In the genomic region with DNA sequence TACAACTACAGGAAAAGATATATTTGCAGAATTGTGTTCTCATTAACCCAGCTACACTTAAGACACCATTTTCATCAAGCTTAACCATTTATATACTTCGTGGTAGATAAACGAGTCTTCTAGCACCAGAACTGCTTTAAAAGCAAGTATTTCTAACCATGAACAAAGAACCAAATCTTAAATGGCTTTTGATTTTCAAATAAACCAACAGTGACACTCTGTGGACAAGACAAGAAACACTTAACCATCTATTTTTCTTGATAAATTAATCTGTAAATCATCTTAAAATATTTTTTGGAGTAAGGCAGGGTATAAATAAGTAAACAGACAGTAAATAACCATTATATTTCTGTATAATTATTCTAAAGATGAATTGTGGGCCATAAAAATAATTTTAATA, we compare ENCODE assay signal across 9 cellular contexts. TPM values are rescaled to one million over a fixed set of nuclear protein-coding genes. Genes with fewer than 3 reads are reported as not detected.
DNase-seq lines count a peak whose midpoint lies in the region; ATAC-seq and TF ChIP-seq lines count a peak whose summit lies in the region.
"Had no signal": no experiment of that assay in that cellular context is flagged by ENCODE, and none has a peak within 500 bp of the region (broad histone marks: within the 10 kb centered on the region; RNA-seq: fewer than 3 reads in every experiment).

No MANE protein-coding gene starts in this region.

- no peak overlapping the region for H3K4me3 Mint-ChIP-seq in activated T-helper 17 cell treated with anti-CD3 and anti-CD28 coated beads, Interleukin-2, amount 50 U/mL, for 72 hours

- no peak overlapping the region for H3K4me3 ChIP-seq in epithelial cell of esophagus (ENCODE audit: low read length)
- H3K4me3 ChIP-seq in retinal pigment epithelial cell (ENCODE audit: low read length) = no peak overlapping the region

- H3K27me3 Mint-ChIP-seq in activated T-helper 17 cell treated with anti-CD3 and anti-CD28 coated beads, Interleukin-2, amount 50 U/mL, for 72 hours = no peaks in the 10 kb centered on the region

- H3K4me1 Mint-ChIP-seq in activated T-helper 17 cell treated with anti-CD3 and anti-CD28 coated beads, Interleukin-2, amount 50 U/mL, for 72 hours = no peaks in the 10 kb centered on the region

- no peak overlapping the region for H3K27ac Mint-ChIP-seq in activated T-helper 17 cell treated with anti-CD3 and anti-CD28 coated beads, Interleukin-2, amount 50 U/mL, for 72 hours

- H3K36me3 Mint-ChIP-seq in activated T-helper 17 cell treated with anti-CD3 and anti-CD28 coated beads, Interleukin-2, amount 50 U/mL, for 72 hours (ENCODE audit: low read depth) = no peaks in the 10 kb centered on the region

- H3K9me3 Mint-ChIP-seq in activated T-helper 17 cell treated with anti-CD3 and anti-CD28 coated beads, Interleukin-2, amount 50 U/mL, for 72 hours = no peaks in the 10 kb centered on the region

- TF ChIP-seq CTCF in epithelial cell of esophagus (IDR thresholded peaks at IDR 0.05; ENCODE audit: insufficient read depth, low read depth, low read length, missing control alignments) = no peak
- TF ChIP-seq CTCF in retinal pigment epithelial cell (conservative IDR thresholded peaks at IDR 0.05; ENCODE audit: low read depth, low read length) = peak; percentile 7

- DNase-seq in DMS79 treated with DMSO at 0.1 percent for 48 hours (lab: John Stamatoyannopoulos, UW) = peak; percentile 16
- no peak for DNase-seq in DMS79 (lab: John Stamatoyannopoulos, UW)
- DNase-seq in NCI-H460 (ENCODE audit: extremely low read depth, low read depth) = peak; percentile 0
- DNase-seq in epithelial cell of esophagus (ENCODE audit: low read depth) = peak; percentile 13
- DNase-seq in retinal pigment epithelial cell (ENCODE audit: low read depth) = peak; percentile 0
- no peak for DNase-seq in hepatic stellate cell (ENCODE audit: low spot score)
- DNase-seq: activated CD4-positive, alpha-beta T cell treated with anti-CD3 and anti-CD28 coated beads, Interleukin-2, amount 50 U/mL, for 48 hours had no signal

- no peak for ATAC-seq in HG03139 (IDR thresholded peaks at IDR 0.05; ENCODE audit: unreplicated experiment)
- no peak for ATAC-seq in activated T-helper 17 cell treated with anti-CD3 and anti-CD28 coated beads, Interleukin-2, amount 50 U/mL, for 72 hours (replicated peaks)

RNA-seq across cellular contexts. Expression of gene BEND2, which starts 10.2 kb away (rescaled TPM):
- total RNA-seq in NCI-H460 (2014; rRNA removed; shearing (Covaris generic)) = not detected in 2 replicates
- polyA plus RNA-seq in NCI-H460 (2014; cell fraction: nucleus; rRNA removed) = not detected in 2 replicates
- total RNA-seq in activated T-helper 17 cell treated with anti-CD3 and anti-CD28 coated beads, Interleukin-2, amount 50 U/mL, for 72 hours = not detected

Comparison
In these comparisons a context has a peak if more than half of its experiments do, and no peak if none do; other contexts are left out.
1. DNase-seq: peak in DMS79 treated with DMSO at 0.1 percent for 48 hours (single experiment), NCI-H460 (single experiment), epithelial cell of esophagus (single experiment) and retinal pigment epithelial cell (single experiment); none in DMS79 (single experiment) and hepatic stellate cell (single experiment).